In the genomic region with DNA sequence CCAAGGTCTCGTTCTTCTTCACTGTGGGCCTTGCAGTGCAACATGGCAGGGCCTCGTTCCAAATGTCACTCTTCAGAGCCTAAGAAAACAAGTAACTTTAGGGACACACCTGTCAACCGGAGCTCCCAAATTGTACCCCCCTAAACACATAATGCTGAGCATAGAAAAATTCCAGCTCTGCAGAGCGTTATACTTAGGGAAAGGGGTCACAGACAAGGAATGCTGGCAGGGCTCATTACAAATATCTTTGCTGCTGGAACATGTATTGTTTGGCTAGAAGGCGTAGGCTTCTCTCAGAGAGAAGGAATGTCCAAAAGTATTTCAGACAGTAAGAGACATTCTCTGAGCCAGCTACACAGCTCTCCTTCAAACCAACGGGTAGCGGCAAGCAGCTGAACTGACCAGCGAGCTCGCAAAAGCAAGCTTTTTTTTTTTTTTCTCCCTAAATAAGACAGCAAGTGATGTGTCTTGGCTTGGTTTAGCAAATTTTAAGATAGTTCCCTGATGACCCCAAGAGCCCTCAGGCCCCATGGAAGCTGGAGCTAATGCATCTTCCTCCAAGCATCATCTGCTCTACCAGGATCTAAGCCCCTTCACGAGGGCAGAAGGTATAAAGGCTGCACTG, we compare ENCODE assay signal across 1 cellular context.
A peak's percentile ranks its signal among the peaks of the same experiment; 100 is the strongest.
TF ChIP-seq lines count a peak whose summit lies in the region.

No MANE protein-coding gene starts in this region.

TF ChIP-seq in IMR-90, 13 proteins besides CTCF, POLR2A, EP300 and RAD21 (continued from another document):
- TF ChIP-seq MAFK (IDR thresholded peaks at IDR 0.05; ENCODE audit: low read depth, low read length), result peak; percentile 78
TF ChIP-seq in IMR-90: peak in this region for 1.
